In the genomic region with DNA sequence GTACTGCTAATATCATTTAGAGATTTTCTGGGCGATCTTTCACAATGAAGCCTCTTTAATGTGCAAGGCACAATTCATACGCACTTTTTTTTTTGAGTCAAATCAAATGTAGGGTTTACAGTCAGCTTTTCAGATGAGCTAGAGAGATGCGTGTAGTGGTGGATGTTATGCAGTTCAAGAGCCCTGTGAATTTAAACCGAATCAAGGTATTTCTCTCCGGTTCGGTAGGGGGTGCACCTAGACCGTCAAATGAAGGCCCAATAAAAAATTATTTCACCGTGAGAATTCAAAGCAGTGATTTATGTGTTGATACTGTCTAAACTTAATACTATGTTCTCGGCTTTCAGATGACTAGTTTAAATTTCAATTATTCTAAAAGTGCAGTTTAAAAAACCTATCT, we compare ENCODE assay signal across 9 cellular contexts. TPM values are rescaled to one million over a fixed set of nuclear protein-coding genes. Genes with fewer than 3 reads are reported as not detected.
DNase-seq lines count a peak whose midpoint lies in the region; ATAC-seq and TF ChIP-seq lines count a peak whose summit lies in the region.
"Had no signal": no experiment of that assay in that cellular context is flagged by ENCODE, and none has a peak within 500 bp of the region (broad histone marks: within the 10 kb centered on the region; RNA-seq: fewer than 3 reads in every experiment).

No MANE protein-coding gene starts in this region.

- no peak overlapping the region for H3K4me3 ChIP-seq in Karpas-422 (ENCODE audit: low read length)
- no peak overlapping the region for H3K4me3 ChIP-seq in right lobe of liver

- ATAC-seq in right lobe of liver, result peak in 3 of 4 donors; percentile 35 to 46 (median 41)
- no peak for ATAC-seq in GM21825 (IDR thresholded peaks at IDR 0.05; ENCODE audit: unreplicated experiment)

- no peak overlapping the region for H3K9ac ChIP-seq in Karpas-422 (ENCODE audit: low read length)

- 22% methylated on average over 9 of the region's 9 CpGs for WGBS in right lobe of liver (ENCODE audit: insufficient coverage, low coverage, low lambda C conversion rate, missing lambda C conversion rate)

- H3K9me2 ChIP-seq in Karpas-422 (replicated peaks; ENCODE audit: insufficient read depth, low read length), result no peaks in the 10 kb centered on the region

- H3K9me3 ChIP-seq in Karpas-422 (ENCODE audit: low read length) (no peaks in the 10 kb centered on the region), right lobe of liver (no peaks in the 10 kb centered on the region)
- H3K9me3 ChIP-seq: thoracic aorta had no signal

- TF ChIP-seq CTCF in GM10248 (IDR thresholded peaks at IDR 0.05; ENCODE audit: control extremely low read depth, extremely low read depth, low read depth, missing control alignments), result peak; percentile 35
- peak; percentile 15 to 26 (median 19) for TF ChIP-seq CTCF in right lobe of liver (IDR thresholded peaks at IDR 0.05)

- CTCF ChIA-PET in GM10248 (lab: Yijun Ruan, JAX), result interaction anchor here (0.7 to 2.0 kb wide), 5 partner anchors 8 to 1551 kb away, joined by 3 to 8 read pairs (median 4); no protein-coding TSS in a partner anchor

- H3K4me1 ChIP-seq in Karpas-422 (ENCODE audit: low read length), result no peaks in the 10 kb centered on the region
- H3K4me1 ChIP-seq in right lobe of liver, result peaks cover 0 to 7% (median 0%) of the 10 kb centered on the region in 4 donors

- H3K27me3 ChIP-seq in Karpas-422 (ENCODE audit: low read length), result no peaks in the 10 kb centered on the region
- H3K27me3 ChIP-seq in right lobe of liver, result peaks cover 0 to 11% of the 10 kb centered on the region in 2 donors

- H3K36me3 ChIP-seq in Karpas-422 (ENCODE audit: insufficient read depth, low read length) (no peaks in the 10 kb centered on the region), right lobe of liver (no peaks in the 10 kb centered on the region)
- H3K36me3 ChIP-seq: thoracic aorta had no signal

- H4K20me1 ChIP-seq in Karpas-422 (ENCODE audit: insufficient read depth, low read depth, low read length), result no peaks in the 10 kb centered on the region

- no peak overlapping the region for H2AFZ ChIP-seq in Karpas-422 (ENCODE audit: low read length)

- no peak for TF ChIP-seq POLR2A in right lobe of liver (IDR thresholded peaks at IDR 0.05)

- H3K4me2 ChIP-seq in Karpas-422 (ENCODE audit: low read depth, low read length, poor library complexity, severe bottlenecking), result no peak overlapping the region

- intact Hi-C loops in right lobe of liver (cut with DNase I), result no loop called here

- DNase-seq in GM10248 (ENCODE audit: extremely low spot score) (peak; percentile 17), Karpas-422 (peak; percentile 52), amniotic epithelial cell (ENCODE audit: low read depth) (peak; percentile 7), right lobe of liver (no peak), NCI-H1694 (lab: John Stamatoyannopoulos, UW) (no peak)
- DNase-seq in stimulated activated naive CD4-positive, alpha-beta T cell treated with Interleukin-2 at 50 U/mL for 16 hours (lab: John Stamatoyannopoulos, UW), result no peak
- DNase-seq in activated CD8-positive, alpha-beta memory T cell treated with anti-CD3 and anti-CD28 coated beads, Interleukin-2, amount 50 U/mL, for 4 hours, result no peak

- no peak overlapping the region for H3K27ac ChIP-seq in Karpas-422 (ENCODE audit: low read length)
- no peak overlapping the region for H3K27ac ChIP-seq in right lobe of liver
- H3K27ac ChIP-seq: thoracic aorta had no signal

- H3K79me2 ChIP-seq in Karpas-422 (ENCODE audit: low read length), result no peaks in the 10 kb centered on the region

- POLR2A ChIA-PET in GM10248 (lab: Yijun Ruan, JAX), result no interaction called here

RNA-seq across cellular contexts. Expression of a gene that starts 1.1 kb away (rescaled TPM):
- total RNA-seq in Karpas-422 (2014; rRNA removed; shearing (Covaris generic); ENCODE audit: low replicate concordance), result 0.22 TPM in 1 of 2 replicates, not detected in the other
- total RNA-seq in right lobe of liver, result under 1 TPM in 3 of 6 experiments, not detected in 3; 0.07 to 0.19 (median 0.16) TPM
- total RNA-seq: thoracic aorta had no signal

Comparison
In these comparisons a context has a peak if more than half of its experiments do, and no peak if none do; other contexts are left out.
1. DNase-seq: peak in GM10248 (single experiment), Karpas-422 (single experiment) and amniotic epithelial cell (single experiment); none in right lobe of liver (0 of 3), stimulated activated naive CD4-positive, alpha-beta T cell treated with Interleukin-2 at 50 U/mL for 16 hours (single experiment), NCI-H1694 (single experiment) and activated CD8-positive, alpha-beta memory T cell treated with anti-CD3 and anti-CD28 coated beads, Interleukin-2, amount 50 U/mL, for 4 hours (single experiment).